ENCODE assay signal across 8 cellular contexts in the genomic region with DNA sequence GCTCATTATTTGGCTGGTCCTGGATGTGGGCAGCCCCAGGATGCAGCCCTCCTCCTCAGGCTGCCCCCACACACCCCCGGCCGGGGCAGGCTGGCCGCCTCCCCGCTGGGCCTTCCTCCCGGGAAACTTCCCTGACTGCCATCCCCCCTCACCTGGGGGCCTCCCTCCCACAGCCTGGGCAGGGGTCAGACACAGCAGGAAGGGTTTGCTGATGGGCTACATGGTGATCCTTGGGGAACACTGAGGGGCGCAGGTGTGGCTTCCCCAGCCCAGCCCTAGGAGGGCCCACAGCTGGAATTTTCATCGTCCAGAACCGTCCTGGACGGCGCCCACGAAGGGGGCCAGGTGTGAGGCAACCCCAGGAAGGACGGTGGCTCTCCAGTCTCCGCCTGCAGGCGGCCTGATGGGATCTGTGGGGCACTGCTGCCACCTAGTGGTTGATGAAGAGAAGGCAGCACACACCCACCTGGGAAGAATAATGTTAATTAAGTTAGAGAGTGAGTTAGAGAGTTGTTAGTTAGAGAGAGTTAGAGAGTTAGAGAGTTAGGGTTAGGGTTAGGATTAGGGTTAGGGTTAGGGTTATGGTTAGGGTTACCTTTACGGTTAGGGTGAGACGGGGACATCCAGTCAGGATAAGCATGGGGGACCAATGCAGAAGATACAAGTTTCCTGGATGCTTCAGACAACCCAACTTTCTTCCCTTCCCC.
DNase-seq lines count a peak whose midpoint lies in the region; ATAC-seq and TF ChIP-seq lines count a peak whose summit lies in the region.

No MANE protein-coding gene starts in this region.

- intact Hi-C loops in uterus (cut with DNase I; ENCODE audit: low total_unique reads), result loop anchor here (5.0 to 10.0 kb wide), 2 partner anchors 541 to 634 kb away; no protein-coding TSS in a partner anchor

- H3K27ac Mint-ChIP-seq in activated naive CD4-positive, alpha-beta T cell treated with anti-CD3 and anti-CD28 coated beads, Interleukin-2, amount 50 U/mL, for 72 hours, result no peak overlapping the region
- H3K27ac Mint-ChIP-seq in progenitor cell of endocrine pancreas, result no peak overlapping the region

- TF ChIP-seq CTCF in cardiac muscle cell (IDR thresholded peaks at IDR 0.05; ENCODE audit: low read depth, low read length) (peak; percentile 88), progenitor cell of endocrine pancreas (IDR thresholded peaks at IDR 0.05; ENCODE audit: unreplicated experiment) (peak; percentile 96), uterus (IDR thresholded peaks at IDR 0.05) (peak; percentile 97 to 99 (median 98))

- peak; percentile 86 to 87 for ATAC-seq in activated naive CD4-positive, alpha-beta T cell treated with anti-CD3 and anti-CD28 coated beads, Interleukin-2, amount 50 U/mL, for 72 hours
- no peak for ATAC-seq in HG02885 (IDR thresholded peaks at IDR 0.05; ENCODE audit: poor library complexity, unreplicated experiment)

- H3K36me3 ChIP-seq in MG63 (no peaks in the 10 kb centered on the region), cardiac muscle cell (no peaks in the 10 kb centered on the region), uterus (no peaks in the 10 kb centered on the region)

- DNase-seq in EL, result peak; percentile 57
- DNase-seq in MG63, result peak; percentile 45
- peak; percentile 66 for DNase-seq in T follicular helper cell (ENCODE audit: low read depth)
- DNase-seq in activated naive CD4-positive, alpha-beta T cell treated with anti-CD3 and anti-CD28 coated beads, Interleukin-2, amount 50 U/mL, for 72 hours (ENCODE audit: low spot score in 2 of 2), result peak; percentile 76 to 81
- DNase-seq in cardiac muscle cell (ENCODE audit: low read depth in 1 of 2, low spot score in 1 of 2), result peak; percentile 69 to 70
- DNase-seq in progenitor cell of endocrine pancreas (ENCODE audit: low spot score, unreplicated experiment), result peak; percentile 74
- peak; percentile 69 to 74 for DNase-seq in uterus

- H3K36me3 Mint-ChIP-seq in activated naive CD4-positive, alpha-beta T cell treated with anti-CD3 and anti-CD28 coated beads, Interleukin-2, amount 50 U/mL, for 72 hours, result peaks cover 2% of the 10 kb centered on the region in 2 donors
- H3K36me3 Mint-ChIP-seq in progenitor cell of endocrine pancreas (ENCODE audit: insufficient read depth), result no peaks in the 10 kb centered on the region

- H3K4me3 ChIP-seq in MG63 (no peak overlapping the region), cardiac muscle cell (no peak overlapping the region), uterus (no peak overlapping the region)

- H3K27me3 Mint-ChIP-seq in progenitor cell of endocrine pancreas, result peaks cover 35% of the 10 kb centered on the region

- H3K27me3 ChIP-seq in MG63 (no peaks in the 10 kb centered on the region), cardiac muscle cell (peaks cover 33% of the 10 kb centered on the region), uterus (no peaks in the 10 kb centered on the region)

- H3K27ac ChIP-seq in cardiac muscle cell (no peak overlapping the region), uterus (no peak overlapping the region)

- no peak overlapping the region for H3K4me3 Mint-ChIP-seq in progenitor cell of endocrine pancreas (ENCODE audit: low read depth)

- TF ChIP-seq POLR2A in uterus (IDR thresholded peaks at IDR 0.05), result peak in 1 of 2 donors; percentile 31

- no peaks in the 10 kb centered on the region for H3K9me3 ChIP-seq in MG63
- no peaks in the 10 kb centered on the region for H3K9me3 ChIP-seq in cardiac muscle cell (ENCODE audit: low read depth)
- no peaks in the 10 kb centered on the region for H3K9me3 ChIP-seq in uterus

- H3K4me1 ChIP-seq in cardiac muscle cell (ENCODE audit: low read depth) (no peaks in the 10 kb centered on the region), uterus (no peaks in the 10 kb centered on the region)

- no peaks in the 10 kb centered on the region for H3K4me1 Mint-ChIP-seq in progenitor cell of endocrine pancreas (ENCODE audit: low read depth)

- H3K9me3 Mint-ChIP-seq in activated naive CD4-positive, alpha-beta T cell treated with anti-CD3 and anti-CD28 coated beads, Interleukin-2, amount 50 U/mL, for 72 hours, result peaks cover 2 to 3% of the 10 kb centered on the region in 2 donors
- peaks cover under 1% of the 10 kb centered on the region for H3K9me3 Mint-ChIP-seq in progenitor cell of endocrine pancreas (ENCODE audit: low read depth)
